In genomic region chr7:96313940-96314339, GRCh38 we compare ENCODE assay signal across 21 cellular contexts. TPM values are rescaled to one million over a fixed set of nuclear protein-coding genes. Genes with fewer than 3 reads are reported as not detected.
DNase-seq lines count a peak whose midpoint lies in the region; ATAC-seq and TF ChIP-seq lines count a peak whose summit lies in the region.
"Had no signal": no experiment of that assay in that cellular context is flagged by ENCODE, and none has a peak within 500 bp of the region (broad histone marks: within the 10 kb centered on the region; RNA-seq: fewer than 3 reads in every experiment).

No MANE protein-coding gene starts in this region.

- peaks cover 61% of the 10 kb centered on the region for H3K4me1 ChIP-seq in Caco-2
- peaks cover 6% of the 10 kb centered on the region; the same call in 1 of the 2 replicates for H3K4me1 ChIP-seq in HEK293 (ENCODE audit: control insufficient read depth, insufficient read depth, low read length)
- peaks cover 32 to 41% of the 10 kb centered on the region in 2 experiments for H3K4me1 ChIP-seq in neutrophil (ENCODE audit: control insufficient read depth in 1 of 2, insufficient read depth in 1 of 2, low read depth in 1 of 2, low read length in 1 of 2)
- no peaks in the 10 kb centered on the region for H3K4me1 ChIP-seq in BE2C

- peaks cover 10% of the 10 kb centered on the region for H3K9me3 Mint-ChIP-seq in Caco-2 (ENCODE audit: unreplicated experiment)

- POLR2A ChIA-PET in Caco-2 (lab: Charles Lee), result interaction anchor here (1.9 kb wide), 1 partner anchor 11 kb away, joined by 8 read pairs; no protein-coding TSS in a partner anchor
- POLR2A ChIA-PET in HEK293 (lab: Yijun Ruan, JAX), result interaction anchor here (0.5 kb wide), 1 partner anchor 673 kb away, joined by 3 read pairs; no protein-coding TSS in a partner anchor

- no TSS peak for BruUV-seq in Caco-2 (replicated peaks; lab: Mats Ljungman, UMichigan)

- peak overlapping the region; percentile 7 for H3K27ac Mint-ChIP-seq in Caco-2 (ENCODE audit: unreplicated experiment)

- no peak overlapping the region for H3K27ac ChIP-seq in HEK293 (ENCODE audit: extremely low read depth, low read depth, low read length)
- peak overlapping the region; percentile 43 for H3K27ac ChIP-seq in epithelial cell of prostate
- H3K27ac ChIP-seq in neutrophil, result peak overlapping the region; percentile 73
- H3K27ac ChIP-seq: BLaER1 treated with 17β-estradiol and CSF1 and Interleukin-3, amounts not matched to agents 10 nM and 100 nM; RWPE1 had no signal

- TF ChIP-seq CTCF in Caco-2 (IDR thresholded peaks at IDR 0.05; ENCODE audit: insufficient read depth in 1 of 2, low read depth in 1 of 2, low read length in 1 of 2, severe bottlenecking in 1 of 2, unreplicated experiment in 1 of 2), result no peak
- TF ChIP-seq CTCF in HEK293 (tag by site-specific recombination; IDR thresholded peaks at IDR 0.05), result no peak
- no peak for TF ChIP-seq CTCF in neutrophil (IDR thresholded peaks at IDR 0.05)
- TF ChIP-seq CTCF in BE2C (IDR thresholded peaks at IDR 0.05; ENCODE audit: low read depth, low read length), result no peak

- DNase-seq in Caco-2 (no peak), epithelial cell of prostate (ENCODE audit: low read depth, low spot score) (no peak), BE2C (no peak)
- DNase-seq in activated CD4-positive, CD25-positive, alpha-beta regulatory T cell (lab: John Stamatoyannopoulos, UW), result no peak
- DNase-seq: ACHN; Calu3; CD4-positive, alpha-beta memory T cell; DMS53; GDM1; KG1; MV-4-11; NCI-H1105 treated with DMSO at 0.1 percent for 48 hours; NCI-H1694; SIG-M5 had no signal

- peaks cover 20% of the 10 kb centered on the region for H3K36me3 Mint-ChIP-seq in Caco-2 (ENCODE audit: insufficient read depth, unreplicated experiment)

- no peaks in the 10 kb centered on the region for H3K9me3 ChIP-seq in Caco-2
- H3K9me3 ChIP-seq in HEK293 (ENCODE audit: control insufficient read depth, insufficient read depth, low read depth, low read length), result no peaks in the 10 kb centered on the region
- H3K9me3 ChIP-seq in neutrophil, result no peaks in the 10 kb centered on the region
- H3K9me3 ChIP-seq in BE2C, result no peaks in the 10 kb centered on the region
- H3K9me3 ChIP-seq: BLaER1 treated with 17β-estradiol and CSF1 and Interleukin-3, amounts not matched to agents 10 nM and 100 nM had no signal

- H3K4me3 ChIP-seq in Caco-2 (ENCODE audit: low read depth, low read length), result no peak overlapping the region
- H3K4me3 ChIP-seq in HEK293 (ENCODE audit: low read depth, low read length), result no peak overlapping the region
- H3K4me3 ChIP-seq in neutrophil (ENCODE audit: low read depth in 1 of 2, low read length in 1 of 2), result no peak overlapping the region
- no peak overlapping the region for H3K4me3 ChIP-seq in BE2C (ENCODE audit: low read depth, low read length)
- H3K4me3 ChIP-seq: BLaER1 treated with 17β-estradiol and CSF1 and Interleukin-3, amounts not matched to agents 10 nM and 100 nM had no signal

- H3K27me3 Mint-ChIP-seq in Caco-2 (ENCODE audit: insufficient read depth, unreplicated experiment), result no peaks in the 10 kb centered on the region
- H3K27me3 Mint-ChIP-seq: CD4-positive, alpha-beta memory T cell had no signal

- CTCF ChIA-PET in Caco-2 (lab: Charles Lee), result no interaction called here
- CTCF ChIA-PET in HEK293 (lab: Yijun Ruan, JAX), result interaction anchor here (0.6 kb wide), 1 partner anchor 34 kb away, joined by 3 read pairs; no protein-coding TSS in a partner anchor

- H3K27me3 ChIP-seq in Caco-2 (replicated peaks; ENCODE audit: control insufficient read depth, insufficient read depth, low read length) (no peaks in the 10 kb centered on the region), neutrophil (no peaks in the 10 kb centered on the region), BE2C (no peaks in the 10 kb centered on the region)
- H3K27me3 ChIP-seq: BLaER1 treated with 17β-estradiol and CSF1 and Interleukin-3, amounts not matched to agents 10 nM and 100 nM had no signal

- no peak overlapping the region for H3K4me3 Mint-ChIP-seq in Caco-2 (ENCODE audit: unreplicated experiment)
- H3K4me3 Mint-ChIP-seq: CD4-positive, alpha-beta memory T cell had no signal

- intact Hi-C loops in Caco-2 (cut with micrococcal nuclease; ENCODE audit: unreplicated experiment), result no loop called here

- no peak for ATAC-seq in GM21381 (IDR thresholded peaks at IDR 0.05; ENCODE audit: unreplicated experiment)
- ATAC-seq: HCT116, SK-N-SH treated with all-trans-retinoic acid at 6 μM for 48 hours had no signal

- peaks cover 64% of the 10 kb centered on the region for H3K4me1 Mint-ChIP-seq in Caco-2 (ENCODE audit: low read depth, unreplicated experiment)

- H3K36me3 ChIP-seq in Caco-2 (ENCODE audit: control insufficient read depth, insufficient read depth, low read length), result no peaks in the 10 kb centered on the region; the same call in 1 of the 2 replicates
- H3K36me3 ChIP-seq in HEK293 (ENCODE audit: control insufficient read depth in 2 of 2, insufficient read depth in 1 of 2, low read length in 2 of 2), result no peaks in the 10 kb centered on the region
- H3K36me3 ChIP-seq in neutrophil, result no peaks in the 10 kb centered on the region
- H3K36me3 ChIP-seq in BE2C, result peaks cover 6% of the 10 kb centered on the region; the same call in 1 of the 2 replicates

TF ChIP-seq in HEK293, 187 proteins besides CTCF, POLR2A, EP300 and RAD21:
- TF ChIP-seq KLF17 (tag by site-specific recombination; IDR thresholded peaks at IDR 0.05), result no peak
- no peak for TF ChIP-seq HOXA7 (CRISPR knock-in tag; IDR thresholded peaks at IDR 0.05; ENCODE audit: borderline replicate concordance)
- peak; percentile 55; the same call in 1 of the 2 replicates for TF ChIP-seq ZNF366 (tag by site-specific recombination; conservative IDR thresholded peaks at IDR 0.05)
- no peak for TF ChIP-seq ZBTB49 (tag by site-specific recombination; IDR thresholded peaks at IDR 0.05; ENCODE audit: low read depth)
- TF ChIP-seq ZNF571 (tag by site-specific recombination; IDR thresholded peaks at IDR 0.05), result no peak
- no peak for TF ChIP-seq ZSCAN16 (tag by site-specific recombination; IDR thresholded peaks at IDR 0.05)
- peak; percentile 59; the same call in 1 of the 2 replicates for TF ChIP-seq ZNF513 (tag by site-specific recombination; IDR thresholded peaks at IDR 0.05)
- TF ChIP-seq ZBTB21 (tag by site-specific recombination; IDR thresholded peaks at IDR 0.05), result no peak
- no peak for TF ChIP-seq SP7 (tag by site-specific recombination; IDR thresholded peaks at IDR 0.05)

RNA-seq across cellular contexts. Expression of gene SLC25A13, which starts 8.0 kb away (rescaled TPM):
- 100 and 102 TPM in 2 replicates for total RNA-seq in Caco-2 (2022)
- polyA plus RNA-seq in BE2C (2012; ENCODE audit: insufficient read depth, insufficient read length, low read depth), result 31.1 TPM
